8 cellular contexts compared by ENCODE assay signal in the genomic region with DNA sequence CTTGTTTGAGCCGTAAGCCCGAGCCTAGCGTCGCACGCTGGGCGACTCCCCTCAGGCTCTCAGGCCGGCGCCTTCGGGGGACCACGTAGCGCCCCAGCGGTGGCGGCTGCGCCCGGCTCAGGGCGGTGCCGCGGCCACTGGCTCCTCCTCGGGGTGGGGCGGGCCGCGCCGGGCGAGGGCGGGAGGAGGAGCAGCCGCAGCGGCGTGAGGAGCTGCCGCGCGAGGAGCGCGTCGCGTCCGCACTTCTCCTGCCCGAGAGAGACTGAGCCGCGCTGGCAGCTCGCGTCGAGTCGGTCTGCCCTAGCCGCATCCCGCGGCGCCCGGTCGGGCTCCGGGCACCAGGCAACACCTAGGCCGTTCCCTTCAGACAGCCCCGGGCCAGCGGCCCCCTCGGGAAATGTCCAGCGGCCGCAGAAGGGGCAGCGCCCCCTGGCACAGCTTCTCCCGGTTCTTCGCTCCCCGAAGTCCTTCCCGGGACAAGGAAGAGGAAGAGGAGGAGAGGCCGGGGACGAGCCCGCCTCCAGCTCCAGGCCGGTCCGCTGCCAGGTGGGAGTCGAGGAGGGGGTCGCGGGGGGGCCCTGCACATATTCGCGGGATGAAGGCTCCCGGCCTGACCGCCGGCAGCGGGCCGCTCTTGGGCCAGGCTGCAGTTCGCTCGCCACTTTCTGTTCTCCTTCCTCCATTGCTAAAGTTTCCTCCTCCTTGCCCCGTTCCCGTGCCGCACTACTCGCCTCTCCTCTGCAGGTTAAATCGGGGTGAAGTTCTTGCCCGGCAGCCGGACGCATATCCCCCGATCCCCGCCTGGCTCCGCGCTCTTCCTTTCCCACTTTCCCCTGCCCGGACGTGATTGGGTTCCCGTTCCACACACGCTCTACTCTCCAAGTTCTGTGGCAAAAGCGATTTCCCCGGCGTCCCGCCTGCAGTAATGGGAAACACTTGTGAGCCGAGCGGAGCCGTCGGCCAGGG. TPM values are rescaled to one million over a fixed set of nuclear protein-coding genes. Genes with fewer than 3 reads are reported as not detected.
DNase-seq lines count a peak whose midpoint lies in the region; ATAC-seq and TF ChIP-seq lines count a peak whose summit lies in the region.

Gene CRYBG3, plus strand, starts transcription at position 202 of the 966 bp plus-strand sequence. Its CDS starts 196 bp downstream, at position 398.

- no peaks in the 10 kb centered on the region for H3K9me3 ChIP-seq in ectodermal cell (ENCODE audit: control insufficient read depth, low read length)
- no peaks in the 10 kb centered on the region for H3K9me3 ChIP-seq in lung (ENCODE audit: control insufficient read depth in 2 of 2, insufficient read depth in 1 of 2, low read length in 1 of 2)

- H3K4me1 ChIP-seq in ectodermal cell (ENCODE audit: control insufficient read depth, insufficient read depth, low read length) (peaks cover 3% of the 10 kb centered on the region), lung (ENCODE audit: control insufficient read depth in 2 of 2, insufficient read depth in 2 of 2, low read length in 2 of 2) (peaks cover 0 to 18% of the 10 kb centered on the region in 2 donors)

- H3K36me3 ChIP-seq in ectodermal cell (ENCODE audit: control insufficient read depth, insufficient read depth, low read length) (no peaks in the 10 kb centered on the region), lung (ENCODE audit: control insufficient read depth in 2 of 2, insufficient read depth in 2 of 2, low read length in 2 of 2) (no peaks in the 10 kb centered on the region)

- H3K4me3 Mint-ChIP-seq in activated CD8-positive, alpha-beta T cell treated with anti-CD3 and anti-CD28 coated beads for 36 hours = peak within 1 kb of the TSS; percentile 91

- intact Hi-C loops in activated CD8-positive, alpha-beta T cell treated with anti-CD3 and anti-CD28 coated beads for 36 hours (cut with micrococcal nuclease) = loop anchor here (5.0 kb wide), 1 partner anchor 50 kb away; no protein-coding TSS in a partner anchor

- ATAC-seq in HG03442 (IDR thresholded peaks at IDR 0.05; ENCODE audit: unreplicated experiment) (peak; percentile 98), lung (ENCODE audit: insufficient read depth, low FRiP score) (peak; percentile 99)
- peak; percentile 99 for ATAC-seq in activated CD8-positive, alpha-beta T cell treated with anti-CD3 and anti-CD28 coated beads for 36 hours

- 0 to 1% methylated on average over 102 of the region's 102 CpGs for WGBS in ectodermal cell, 2 experiments
- WGBS in lung, 2 donors = 0 to 1% methylated on average over 74 to 102 of the region's 102 CpGs

- H3K27ac ChIP-seq in C4-2B = peak within 1 kb of the TSS; percentile 80
- no peak within 1 kb of the TSS for H3K27ac ChIP-seq in ectodermal cell (ENCODE audit: insufficient read depth, low read depth, low read length, poor library complexity, severe bottlenecking)
- peak within 1 kb of the TSS; percentile 97 for H3K27ac ChIP-seq in lung (ENCODE audit: low read depth in 1 of 2, low read length in 1 of 2)

- peak within 1 kb of the TSS; percentile 68 for H3K4me3 ChIP-seq in ectodermal cell (ENCODE audit: insufficient read depth, low read depth, low read length)
- H3K4me3 ChIP-seq in lung = peak within 1 kb of the TSS; percentile 98

- TF ChIP-seq CTCF in C4-2B (conservative IDR thresholded peaks at IDR 0.05) (peak; percentile 42), lung (IDR thresholded peaks at IDR 0.05; ENCODE audit: control extremely low read depth, extremely low read depth) (no peak)
- TF ChIP-seq CTCF in activated CD8-positive, alpha-beta T cell treated with anti-CD3 and anti-CD28 coated beads for 36 hours (IDR thresholded peaks at IDR 0.05) = no peak

- H3K27me3 ChIP-seq in ectodermal cell (ENCODE audit: control insufficient read depth, insufficient read depth, low read length, poor library complexity, severe bottlenecking) = peaks cover 43% of the 10 kb centered on the region
- H3K27me3 ChIP-seq in lung (ENCODE audit: control insufficient read depth, insufficient read depth) = no peaks in the 10 kb centered on the region

- POLR2A ChIA-PET in activated CD8-positive, alpha-beta T cell treated with anti-CD3 and anti-CD28 coated beads for 36 hours (lab: Charles Lee) = interaction anchor here (0.8 to 2.0 kb wide), 9 partner anchors 11 to 156 kb away, joined by 3 to 6 read pairs (median 4); no protein-coding TSS in a partner anchor

- H3K9me3 Mint-ChIP-seq in activated CD8-positive, alpha-beta T cell treated with anti-CD3 and anti-CD28 coated beads for 36 hours = no peaks in the 10 kb centered on the region

- peak within 1 kb of the TSS; percentile 78 for H3K27ac Mint-ChIP-seq in activated CD8-positive, alpha-beta T cell treated with anti-CD3 and anti-CD28 coated beads for 36 hours

- H3K36me3 Mint-ChIP-seq in activated CD8-positive, alpha-beta T cell treated with anti-CD3 and anti-CD28 coated beads for 36 hours (ENCODE audit: low read depth) = no peaks in the 10 kb centered on the region

- DNase-seq in GM19240 (ENCODE audit: insufficient read length, low spot score) = peak; percentile 56
- DNase-seq in NCI-H748 treated with DMSO at 0.1 percent for 48 hours (lab: John Stamatoyannopoulos, UW) = peak; percentile 8
- DNase-seq in activated CD8-positive, alpha-beta T cell treated with anti-CD3 and anti-CD28 coated beads for 36 hours = peak; percentile 83
- peak; percentile 80 for DNase-seq in lung (ENCODE audit: low spot score)
- DNase-seq in stimulated activated CD4-positive, alpha-beta T cell treated with anti-CD3 and anti-CD28 coated beads, TNF-alpha, amount 100 ng/mL, for 24 hours (ENCODE audit: low read depth in 3 of 3) = peak; percentile 62 to 77 (median 64)

- H3K4me1 Mint-ChIP-seq in activated CD8-positive, alpha-beta T cell treated with anti-CD3 and anti-CD28 coated beads for 36 hours (ENCODE audit: low read depth) = peaks cover 17% of the 10 kb centered on the region

- peaks cover 20% of the 10 kb centered on the region for H3K27me3 Mint-ChIP-seq in activated CD8-positive, alpha-beta T cell treated with anti-CD3 and anti-CD28 coated beads for 36 hours

- CTCF ChIA-PET in activated CD8-positive, alpha-beta T cell treated with anti-CD3 and anti-CD28 coated beads for 36 hours (lab: Charles Lee) = interaction anchor here (0.9 to 2.7 kb wide), 12 partner anchors 18 to 217 kb away, joined by 3 to 20 read pairs (median 4); partner anchors contain the start of gene RIOX2

RNA-seq across cellular contexts. Expression of gene CRYBG3, which starts in this region (rescaled TPM):
- 1 to 10 TPM; 4.3 to 4.9 TPM for total RNA-seq in activated CD8-positive, alpha-beta T cell treated with anti-CD3 and anti-CD28 coated beads for 36 hours
- 4.9 TPM for polyA plus RNA-seq in ectodermal cell (2013, experiment 1 of 4)
- 5.8 TPM for polyA plus RNA-seq in ectodermal cell (2013, experiment 2 of 4)
- polyA plus RNA-seq in ectodermal cell (2013, experiment 3 of 4) = 4.7 TPM
- polyA plus RNA-seq in ectodermal cell (2013, experiment 4 of 4) = 6.2 TPM
- total RNA-seq in lung = 10 to 100 TPM; 21.0 to 64.0 TPM
- 1 to 10 TPM; 3.8 to 9.6 TPM for polyA plus RNA-seq in lung

Comparison
In these comparisons a context has a peak if more than half of its experiments do, and no peak if none do; other contexts are left out.
1. DNase-seq: peak in every context shown above with its lines; median percentile 83 in activated CD8-positive, alpha-beta T cell treated with anti-CD3 and anti-CD28 coated beads for 36 hours; 80 in lung; 64 in stimulated activated CD4-positive, alpha-beta T cell treated with anti-CD3 and anti-CD28 coated beads, TNF-alpha, amount 100 ng/mL, for 24 hours; 56 in GM19240; 8 in NCI-H748 treated with DMSO at 0.1 percent for 48 hours.